2 cellular contexts compared by ENCODE assay signal in the genomic region with DNA sequence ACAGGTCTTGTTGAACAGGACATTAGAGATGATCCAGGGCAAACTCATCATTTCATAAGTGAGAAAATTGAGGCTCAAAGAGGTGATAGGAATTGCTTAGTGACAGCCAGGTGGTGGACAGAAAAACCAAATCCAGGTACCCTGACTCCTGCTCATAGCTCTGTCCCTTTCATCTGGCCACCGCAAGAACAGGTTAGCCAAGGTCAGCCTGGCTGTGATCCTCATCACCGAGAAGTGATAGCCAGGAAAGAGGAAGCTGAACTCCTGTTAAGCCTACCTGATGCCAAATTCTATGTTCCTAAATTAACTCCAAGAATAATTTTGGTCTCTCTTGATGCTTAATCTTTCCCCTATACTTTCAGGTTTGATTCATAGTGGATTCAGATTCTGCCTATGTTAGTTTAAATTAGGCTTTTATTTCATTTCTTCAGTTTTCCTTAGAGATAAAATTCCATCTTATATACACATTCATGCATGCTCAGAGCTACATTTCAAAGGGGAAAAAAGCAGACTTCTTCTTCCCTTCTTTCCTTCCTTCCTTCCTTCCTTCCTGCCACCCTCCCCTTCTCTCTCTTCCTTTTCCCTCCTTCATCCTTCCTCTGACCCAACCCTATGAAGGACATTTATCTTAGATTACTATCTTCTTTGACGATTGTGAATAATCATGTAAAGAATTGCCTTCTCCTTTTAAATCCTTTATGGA.
TF ChIP-seq lines count a peak whose summit lies in the region.

No MANE protein-coding gene starts in this region.

TF ChIP-seq in HCT116, 20 proteins besides CTCF, POLR2A, EP300 and RAD21 (continued from another document):
- TF ChIP-seq, protein P1, sequence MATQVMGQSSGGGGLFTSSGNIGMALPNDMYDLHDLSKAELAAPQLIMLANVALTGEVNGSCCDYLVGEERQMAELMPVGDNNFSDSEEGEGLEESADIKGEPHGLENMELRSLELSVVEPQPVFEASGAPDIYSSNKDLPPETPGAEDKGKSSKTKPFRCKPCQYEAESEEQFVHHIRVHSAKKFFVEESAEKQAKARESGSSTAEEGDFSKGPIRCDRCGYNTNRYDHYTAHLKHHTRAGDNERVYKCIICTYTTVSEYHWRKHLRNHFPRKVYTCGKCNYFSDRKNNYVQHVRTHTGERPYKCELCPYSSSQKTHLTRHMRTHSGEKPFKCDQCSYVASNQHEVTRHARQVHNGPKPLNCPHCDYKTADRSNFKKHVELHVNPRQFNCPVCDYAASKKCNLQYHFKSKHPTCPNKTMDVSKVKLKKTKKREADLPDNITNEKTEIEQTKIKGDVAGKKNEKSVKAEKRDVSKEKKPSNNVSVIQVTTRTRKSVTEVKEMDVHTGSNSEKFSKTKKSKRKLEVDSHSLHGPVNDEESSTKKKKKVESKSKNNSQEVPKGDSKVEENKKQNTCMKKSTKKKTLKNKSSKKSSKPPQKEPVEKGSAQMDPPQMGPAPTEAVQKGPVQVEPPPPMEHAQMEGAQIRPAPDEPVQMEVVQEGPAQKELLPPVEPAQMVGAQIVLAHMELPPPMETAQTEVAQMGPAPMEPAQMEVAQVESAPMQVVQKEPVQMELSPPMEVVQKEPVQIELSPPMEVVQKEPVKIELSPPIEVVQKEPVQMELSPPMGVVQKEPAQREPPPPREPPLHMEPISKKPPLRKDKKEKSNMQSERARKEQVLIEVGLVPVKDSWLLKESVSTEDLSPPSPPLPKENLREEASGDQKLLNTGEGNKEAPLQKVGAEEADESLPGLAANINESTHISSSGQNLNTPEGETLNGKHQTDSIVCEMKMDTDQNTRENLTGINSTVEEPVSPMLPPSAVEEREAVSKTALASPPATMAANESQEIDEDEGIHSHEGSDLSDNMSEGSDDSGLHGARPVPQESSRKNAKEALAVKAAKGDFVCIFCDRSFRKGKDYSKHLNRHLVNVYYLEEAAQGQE (IDR thresholded peaks at IDR 0.05; ENCODE audit: low read depth), result no peak
TF ChIP-seq in HCT116: peak in this region for 0.

TF ChIP-seq in SK-N-SH treated with all-trans-retinoic acid at 6 μM for 48 hours, 23 proteins besides CTCF, POLR2A, EP300 and RAD21 (continued from another document):
- TF ChIP-seq, protein P2, sequence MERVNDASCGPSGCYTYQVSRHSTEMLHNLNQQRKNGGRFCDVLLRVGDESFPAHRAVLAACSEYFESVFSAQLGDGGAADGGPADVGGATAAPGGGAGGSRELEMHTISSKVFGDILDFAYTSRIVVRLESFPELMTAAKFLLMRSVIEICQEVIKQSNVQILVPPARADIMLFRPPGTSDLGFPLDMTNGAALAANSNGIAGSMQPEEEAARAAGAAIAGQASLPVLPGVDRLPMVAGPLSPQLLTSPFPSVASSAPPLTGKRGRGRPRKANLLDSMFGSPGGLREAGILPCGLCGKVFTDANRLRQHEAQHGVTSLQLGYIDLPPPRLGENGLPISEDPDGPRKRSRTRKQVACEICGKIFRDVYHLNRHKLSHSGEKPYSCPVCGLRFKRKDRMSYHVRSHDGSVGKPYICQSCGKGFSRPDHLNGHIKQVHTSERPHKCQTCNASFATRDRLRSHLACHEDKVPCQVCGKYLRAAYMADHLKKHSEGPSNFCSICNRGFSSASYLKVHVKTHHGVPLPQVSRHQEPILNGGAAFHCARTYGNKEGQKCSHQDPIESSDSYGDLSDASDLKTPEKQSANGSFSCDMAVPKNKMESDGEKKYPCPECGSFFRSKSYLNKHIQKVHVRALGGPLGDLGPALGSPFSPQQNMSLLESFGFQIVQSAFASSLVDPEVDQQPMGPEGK (CRISPR knock-in tag; IDR thresholded peaks at IDR 0.05; ENCODE audit: borderline replicate concordance), result no peak
- no peak for TF ChIP-seq ZC3H10 (CRISPR knock-in tag; IDR thresholded peaks at IDR 0.05)
